ENCODE assay signal across 24 cellular contexts in genomic region chr5:76356887-76357286, GRCh38.
"Had no signal": no experiment of that assay in that cellular context is flagged by ENCODE, and none has a peak within 500 bp of the region (broad histone marks: within the 10 kb centered on the region; RNA-seq: fewer than 3 reads in every experiment).

No MANE protein-coding gene starts in this region.

- H3K79me2 ChIP-seq: hepatocyte had no signal

- H2AFZ ChIP-seq: hepatocyte had no signal

- FAIRE-seq: endometrium, islet of Langerhans, keratinocyte had no signal

- H3K4me3 ChIP-seq: colonic mucosa, esophagus squamous epithelium, gastrocnemius medialis, heart left ventricle, hepatocyte, left lung, lower lobe of right lung, mucosa of descending colon had no signal

- H3K27ac Mint-ChIP-seq: dendritic cell treated with granulocyte-macrophage colony-stimulating factor and Interleukin-4, amounts not matched to agents 40 ng/mL and 50 ng/mL, for 4 days; mesothelial cell of epicardium had no signal

- DNase-seq: colonic mucosa; cortex of kidney; effector CD8-positive, alpha-beta T cell; erythroblast; esophagus squamous epithelium; foreskin fibroblast; foreskin melanocyte; gastrocnemius medialis; heart left ventricle; left cardiac atrium; left lung; left ventricle myocardium superior; lower lobe of right lung; mesenchymal stem cell; mucosa of descending colon; naive B cell had no signal

- H3K4me1 ChIP-seq: colonic mucosa, esophagus squamous epithelium, gastrocnemius medialis, heart left ventricle, left lung, lower lobe of right lung had no signal

- H3K4me2 ChIP-seq: hepatocyte had no signal

- H3K9me3 Mint-ChIP-seq: dendritic cell treated with granulocyte-macrophage colony-stimulating factor and Interleukin-4, amounts not matched to agents 40 ng/mL and 50 ng/mL, for 4 days; mesothelial cell of epicardium; naive B cell had no signal

- H3K4me3 Mint-ChIP-seq: dendritic cell treated with granulocyte-macrophage colony-stimulating factor and Interleukin-4, amounts not matched to agents 40 ng/mL and 50 ng/mL, for 4 days; mesothelial cell of epicardium had no signal

- H3K36me3 Mint-ChIP-seq: mesothelial cell of epicardium, naive B cell had no signal

- ATAC-seq: esophagus mucosa, gastrocnemius medialis, heart left ventricle, left cardiac atrium, left lung, left ventricle myocardium superior, lower lobe of right lung, mucosa of descending colon had no signal

- H3K9me3 ChIP-seq: colonic mucosa, esophagus squamous epithelium, gastrocnemius medialis, heart left ventricle, left lung, lower lobe of right lung, mucosa of descending colon had no signal

- H3K27me3 ChIP-seq: colonic mucosa, gastrocnemius medialis, heart left ventricle, hepatocyte, left lung had no signal

- H3K36me3 ChIP-seq: colonic mucosa, esophagus squamous epithelium, gastrocnemius medialis, heart left ventricle, left lung, lower lobe of right lung had no signal

- H3K27ac ChIP-seq: colonic mucosa, epithelial cell of prostate, esophagus squamous epithelium, gastrocnemius medialis, heart left ventricle, hepatocyte, left lung, lower lobe of right lung had no signal
